ENCODE assay signal across 8 cellular contexts in the genomic region with DNA sequence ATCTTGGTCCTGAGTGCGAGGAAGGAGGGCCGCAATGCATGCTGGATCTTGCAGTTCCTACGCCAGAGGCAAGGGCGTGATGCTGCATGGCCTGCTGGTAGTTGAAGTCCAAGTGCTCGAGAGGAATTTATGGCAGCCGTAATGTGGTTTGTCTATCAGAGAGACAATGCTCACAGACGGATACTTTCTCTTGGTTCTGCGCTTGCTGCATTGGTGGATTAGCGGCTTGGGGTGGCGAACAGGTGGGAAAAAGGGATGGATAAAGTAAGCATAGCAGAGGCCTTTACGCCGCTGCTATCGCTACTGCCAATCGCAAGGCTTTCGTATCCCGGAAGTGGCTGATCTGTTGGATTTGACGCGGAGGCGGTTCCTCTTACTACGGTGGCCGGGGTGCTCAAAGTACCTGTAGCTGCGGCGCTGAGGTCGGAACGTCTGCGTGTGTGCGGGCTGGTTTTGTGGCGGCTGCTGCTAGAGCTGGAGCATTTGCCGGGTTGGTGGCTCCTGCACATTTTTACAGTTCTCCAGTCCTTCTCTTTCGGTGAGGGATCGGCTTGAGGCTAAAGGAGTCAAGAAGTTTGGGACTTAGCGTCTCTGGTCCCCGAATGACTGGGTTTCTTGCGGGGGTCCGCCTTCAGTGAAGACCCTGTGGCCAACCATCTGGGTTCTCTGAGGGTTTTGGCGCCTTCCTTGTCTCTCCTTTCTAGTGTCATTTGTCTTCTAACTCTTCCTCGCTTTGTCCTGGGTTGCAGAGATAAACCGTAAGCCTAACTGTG. TPM values are rescaled to one million over a fixed set of nuclear protein-coding genes. Genes with fewer than 3 reads are reported as not detected.
DNase-seq lines count a peak whose midpoint lies in the region; ATAC-seq and TF ChIP-seq lines count a peak whose summit lies in the region.

A gene with protein sequence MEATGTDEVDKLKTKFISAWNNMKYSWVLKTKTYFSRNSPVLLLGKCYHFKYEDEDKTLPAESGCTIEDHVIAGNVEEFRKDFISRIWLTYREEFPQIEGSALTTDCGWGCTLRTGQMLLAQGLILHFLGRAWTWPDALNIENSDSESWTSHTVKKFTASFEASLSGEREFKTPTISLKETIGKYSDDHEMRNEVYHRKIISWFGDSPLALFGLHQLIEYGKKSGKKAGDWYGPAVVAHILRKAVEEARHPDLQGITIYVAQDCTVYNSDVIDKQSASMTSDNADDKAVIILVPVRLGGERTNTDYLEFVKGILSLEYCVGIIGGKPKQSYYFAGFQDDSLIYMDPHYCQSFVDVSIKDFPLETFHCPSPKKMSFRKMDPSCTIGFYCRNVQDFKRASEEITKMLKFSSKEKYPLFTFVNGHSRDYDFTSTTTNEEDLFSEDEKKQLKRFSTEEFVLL (plus strand): TSS at position 397 of the 773 bp plus-strand sequence. CDS start 19,655 bp downstream, outside the sequence.

- ATAC-seq in GM21723 (IDR thresholded peaks at IDR 0.05; ENCODE audit: unreplicated experiment): peak; percentile 93

- 0% methylated on average over 24 to 35 of the region's 38 CpGs for WGBS in esophagus squamous epithelium, 2 donors

- H3K4me3 ChIP-seq in PC-9 (peak within 1 kb of the TSS; percentile 86), esophagus squamous epithelium (peak within 1 kb of the TSS; percentile 63 to 94 (median 84)), muscle layer of duodenum (ENCODE audit: low read depth in 1 of 2, low read length in 2 of 2) (peak within 1 kb of the TSS; percentile 95 to 100)

- H3K36me3 Mint-ChIP-seq in activated T-cell treated with anti-CD3 and anti-CD28 coated beads, Interleukin-2, amount 50 U/mL, for 24 hours (ENCODE audit: low read depth): no peaks in the 10 kb centered on the region

- H3K9me3 Mint-ChIP-seq in activated T-cell treated with anti-CD3 and anti-CD28 coated beads, Interleukin-2, amount 50 U/mL, for 24 hours: no peaks in the 10 kb centered on the region

- H3K27ac ChIP-seq in PC-9: peak within 1 kb of the TSS; percentile 72
- H3K27ac ChIP-seq in esophagus squamous epithelium: peak within 1 kb of the TSS; percentile 88 to 98 (median 94)
- peak within 1 kb of the TSS; percentile 98 for H3K27ac ChIP-seq in muscle layer of duodenum (ENCODE audit: low read length)

- H3K27ac Mint-ChIP-seq in activated T-cell treated with anti-CD3 and anti-CD28 coated beads, Interleukin-2, amount 50 U/mL, for 24 hours: no peak within 1 kb of the TSS

- POLR2A ChIA-PET in PC-9 (lab: Charles Lee; ENCODE audit: unreplicated experiment): interaction anchor here (0.7 kb wide), 1 partner anchor 48 kb away, joined by 4 read pairs; no protein-coding TSS in a partner anchor

- H3K4me1 ChIP-seq in PC-9 (replicated peaks; ENCODE audit: insufficient read depth) (peaks cover 18% of the 10 kb centered on the region), esophagus squamous epithelium (peaks cover 0 to 26% (median 8%) of the 10 kb centered on the region in 3 donors), muscle layer of duodenum (ENCODE audit: control insufficient read depth in 1 of 2, insufficient read depth in 2 of 2, low read length in 2 of 2) (peaks cover 10% of the 10 kb centered on the region in 2 donors)

- H2AFZ ChIP-seq in PC-9: peak within 1 kb of the TSS; percentile 100

- peaks cover 19% of the 10 kb centered on the region for H3K4me1 Mint-ChIP-seq in activated T-cell treated with anti-CD3 and anti-CD28 coated beads, Interleukin-2, amount 50 U/mL, for 24 hours (ENCODE audit: low read depth)

- H3K4me2 ChIP-seq in PC-9: peak within 1 kb of the TSS; percentile 87

- in situ Hi-C loops in KBM-7 (cut with MboI; ENCODE audit: low pct_unique_long_range_greater_than_20kb, low sequenced_read_pairs): no loop called here

- H3K27me3 Mint-ChIP-seq in activated T-cell treated with anti-CD3 and anti-CD28 coated beads, Interleukin-2, amount 50 U/mL, for 24 hours: peaks cover 16% of the 10 kb centered on the region

- H3K36me3 ChIP-seq in PC-9 (ENCODE audit: low read depth) (no peaks in the 10 kb centered on the region), esophagus squamous epithelium (no peaks in the 10 kb centered on the region), muscle layer of duodenum (ENCODE audit: control insufficient read depth in 1 of 2, insufficient read depth in 2 of 2, low read length in 2 of 2) (no peaks in the 10 kb centered on the region)

- intact Hi-C loops in PC-9 (cut with micrococcal nuclease; ENCODE audit: unreplicated experiment) (loop anchor here (1.0 to 2.0 kb wide), 2 partner anchors 23 to 348 kb away; no protein-coding TSS in a partner anchor), esophagus squamous epithelium (cut with DNase I) (no loop called here)

- H3K4me3 Mint-ChIP-seq in activated T-cell treated with anti-CD3 and anti-CD28 coated beads, Interleukin-2, amount 50 U/mL, for 24 hours: no peak within 1 kb of the TSS

- no peaks in the 10 kb centered on the region for H3K9me2 ChIP-seq in PC-9 (ENCODE audit: insufficient read depth)

- peaks cover 7% of the 10 kb centered on the region for H3K79me2 ChIP-seq in PC-9 (ENCODE audit: low read depth)

- TF ChIP-seq POLR2A in esophagus squamous epithelium (IDR thresholded peaks at IDR 0.05): peak in 1 of 4 donors; percentile 67

- TF ChIP-seq CTCF in PC-9 (conservative IDR thresholded peaks at IDR 0.05): no peak
- peak in 1 of 6 experiments; percentile 17 for TF ChIP-seq CTCF in esophagus squamous epithelium (IDR thresholded peaks at IDR 0.05)

- CTCF ChIA-PET in PC-9 (lab: Charles Lee): no interaction called here

- H3K9me3 ChIP-seq in PC-9 (ENCODE audit: insufficient read depth, low read depth) (no peaks in the 10 kb centered on the region), esophagus squamous epithelium (no peaks in the 10 kb centered on the region), muscle layer of duodenum (ENCODE audit: control insufficient read depth in 1 of 2, low read length in 2 of 2) (no peaks in the 10 kb centered on the region)

- 0 out of 2 replicates have a peak, but pooled peaks cover 7% of the 10 kb centered on the region for H3K27me3 ChIP-seq in PC-9 (ENCODE audit: insufficient read depth, low read depth)
- no peaks in the 10 kb centered on the region for H3K27me3 ChIP-seq in esophagus squamous epithelium
- no peaks in the 10 kb centered on the region for H3K27me3 ChIP-seq in muscle layer of duodenum (ENCODE audit: low read depth, low read length)

- peaks cover 10% of the 10 kb centered on the region; the same call in 1 of the 2 replicates for H3F3A ChIP-seq in PC-9 (ENCODE audit: insufficient read depth, low read depth)

- no peaks in the 10 kb centered on the region for H4K20me1 ChIP-seq in PC-9 (ENCODE audit: insufficient read depth)

- TSS peak; percentile 98 for BruUV-seq in PC-9 (replicated peaks; lab: Mats Ljungman, UMichigan)

- DNase-seq in DMS53 treated with DMSO at 0.1 percent for 48 hours (lab: John Stamatoyannopoulos, UW; ENCODE audit: unreplicated experiment) (peak; percentile 100), KBM-7 (peak; percentile 97), PC-9 (peak; percentile 93 to 95), esophagus squamous epithelium (lab: John Stamatoyannopoulos, UW) (peak; percentile 89)
- DNase-seq in activated T-cell treated with anti-CD3 and anti-CD28 coated beads, Interleukin-2, amount 50 U/mL, for 24 hours: peak; percentile 90
- peak; percentile 86 to 89 for DNase-seq in stimulated activated CD8-positive, alpha-beta memory T cell treated with anti-CD3 and anti-CD28 coated beads, Interleukin-7, amount 100 ng/mL, for 4 hours (ENCODE audit: low read depth in 2 of 2)

RNA-seq across cellular contexts. Expression of the gene that starts here (rescaled TPM):
- total RNA-seq in PC-9 (2021) (7.5 and 13.8 TPM in 2 replicates), esophagus squamous epithelium (1 to 10 TPM in 3 of 4 donors, under 1 TPM in 1; 0.95 to 7.5 (median 5.7) TPM)

Comparison
In these comparisons a context has a peak if more than half of its experiments do, and no peak if none do; other contexts are left out.
1. Peak in every context shown above with its lines: DNase-seq, ATAC-seq, H3K4me3 ChIP-seq and H3K27ac ChIP-seq.